In the genomic region with DNA sequence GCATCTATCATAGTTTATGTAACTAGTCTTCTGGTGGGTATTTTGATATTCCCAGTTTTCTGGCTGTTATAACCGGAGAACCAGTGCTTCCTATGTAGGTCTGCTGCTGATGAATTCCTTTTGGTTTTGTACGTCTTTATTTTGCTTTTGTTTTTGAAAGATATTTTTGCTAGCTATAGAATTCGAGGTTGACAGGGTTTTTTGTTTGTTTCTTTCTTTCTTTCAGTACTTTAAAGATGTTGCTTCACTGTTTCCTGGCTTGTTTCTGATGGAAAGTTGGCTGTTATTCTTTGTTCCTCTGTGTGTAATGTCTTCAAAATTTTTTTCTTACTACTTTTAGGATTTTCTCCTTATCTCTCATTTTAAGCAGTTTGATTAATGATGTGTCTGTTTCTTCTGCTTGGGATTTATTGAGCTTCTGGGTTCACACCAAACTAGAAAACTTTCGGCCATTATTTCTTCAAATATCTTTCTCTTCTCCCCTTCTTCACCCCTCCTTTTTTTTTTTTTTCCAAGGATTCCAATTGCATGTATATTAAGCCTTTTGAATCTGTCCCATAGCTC, we compare ENCODE assay signal across 1 cellular context.
TF ChIP-seq lines count a peak whose summit lies in the region.

No MANE protein-coding gene starts in this region.

TF ChIP-seq in K562, 482 proteins besides CTCF, POLR2A, EP300 and RAD21 (continued from another document):
- TF ChIP-seq, protein P1, sequence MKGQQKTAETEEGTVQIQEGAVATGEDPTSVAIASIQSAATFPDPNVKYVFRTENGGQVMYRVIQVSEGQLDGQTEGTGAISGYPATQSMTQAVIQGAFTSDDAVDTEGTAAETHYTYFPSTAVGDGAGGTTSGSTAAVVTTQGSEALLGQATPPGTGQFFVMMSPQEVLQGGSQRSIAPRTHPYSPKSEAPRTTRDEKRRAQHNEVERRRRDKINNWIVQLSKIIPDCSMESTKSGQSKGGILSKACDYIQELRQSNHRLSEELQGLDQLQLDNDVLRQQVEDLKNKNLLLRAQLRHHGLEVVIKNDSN (CRISPR knock-in tag; IDR thresholded peaks at IDR 0.05) = no peak
- TF ChIP-seq ETV1 (tag; conservative IDR thresholded peaks at IDR 0.05; ENCODE audit: low read depth) (no peak), ZFPM2 (CRISPR knock-in tag; IDR thresholded peaks at IDR 0.05) (no peak), ZNF561 (CRISPR knock-in tag; conservative IDR thresholded peaks at IDR 0.05) (no peak), NCOA2 (IDR thresholded peaks at IDR 0.05; ENCODE audit: partially characterized antibody in 2 of 2) (no peak), ZNF274 (IDR thresholded peaks at IDR 0.05; ENCODE audit: borderline replicate concordance, low read depth, low read length) (no peak), MTA2 (IDR thresholded peaks at IDR 0.05; ENCODE audit: low read depth) (no peak), HDAC2 (IDR thresholded peaks at IDR 0.05) (no peak)
- TF ChIP-seq, protein P2, sequence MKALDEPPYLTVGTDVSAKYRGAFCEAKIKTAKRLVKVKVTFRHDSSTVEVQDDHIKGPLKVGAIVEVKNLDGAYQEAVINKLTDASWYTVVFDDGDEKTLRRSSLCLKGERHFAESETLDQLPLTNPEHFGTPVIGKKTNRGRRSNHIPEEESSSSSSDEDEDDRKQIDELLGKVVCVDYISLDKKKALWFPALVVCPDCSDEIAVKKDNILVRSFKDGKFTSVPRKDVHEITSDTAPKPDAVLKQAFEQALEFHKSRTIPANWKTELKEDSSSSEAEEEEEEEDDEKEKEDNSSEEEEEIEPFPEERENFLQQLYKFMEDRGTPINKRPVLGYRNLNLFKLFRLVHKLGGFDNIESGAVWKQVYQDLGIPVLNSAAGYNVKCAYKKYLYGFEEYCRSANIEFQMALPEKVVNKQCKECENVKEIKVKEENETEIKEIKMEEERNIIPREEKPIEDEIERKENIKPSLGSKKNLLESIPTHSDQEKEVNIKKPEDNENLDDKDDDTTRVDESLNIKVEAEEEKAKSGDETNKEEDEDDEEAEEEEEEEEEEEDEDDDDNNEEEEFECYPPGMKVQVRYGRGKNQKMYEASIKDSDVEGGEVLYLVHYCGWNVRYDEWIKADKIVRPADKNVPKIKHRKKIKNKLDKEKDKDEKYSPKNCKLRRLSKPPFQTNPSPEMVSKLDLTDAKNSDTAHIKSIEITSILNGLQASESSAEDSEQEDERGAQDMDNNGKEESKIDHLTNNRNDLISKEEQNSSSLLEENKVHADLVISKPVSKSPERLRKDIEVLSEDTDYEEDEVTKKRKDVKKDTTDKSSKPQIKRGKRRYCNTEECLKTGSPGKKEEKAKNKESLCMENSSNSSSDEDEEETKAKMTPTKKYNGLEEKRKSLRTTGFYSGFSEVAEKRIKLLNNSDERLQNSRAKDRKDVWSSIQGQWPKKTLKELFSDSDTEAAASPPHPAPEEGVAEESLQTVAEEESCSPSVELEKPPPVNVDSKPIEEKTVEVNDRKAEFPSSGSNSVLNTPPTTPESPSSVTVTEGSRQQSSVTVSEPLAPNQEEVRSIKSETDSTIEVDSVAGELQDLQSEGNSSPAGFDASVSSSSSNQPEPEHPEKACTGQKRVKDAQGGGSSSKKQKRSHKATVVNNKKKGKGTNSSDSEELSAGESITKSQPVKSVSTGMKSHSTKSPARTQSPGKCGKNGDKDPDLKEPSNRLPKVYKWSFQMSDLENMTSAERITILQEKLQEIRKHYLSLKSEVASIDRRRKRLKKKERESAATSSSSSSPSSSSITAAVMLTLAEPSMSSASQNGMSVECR (CRISPR knock-in tag; IDR thresholded peaks at IDR 0.05) = no peak
- TF ChIP-seq, protein P3, sequence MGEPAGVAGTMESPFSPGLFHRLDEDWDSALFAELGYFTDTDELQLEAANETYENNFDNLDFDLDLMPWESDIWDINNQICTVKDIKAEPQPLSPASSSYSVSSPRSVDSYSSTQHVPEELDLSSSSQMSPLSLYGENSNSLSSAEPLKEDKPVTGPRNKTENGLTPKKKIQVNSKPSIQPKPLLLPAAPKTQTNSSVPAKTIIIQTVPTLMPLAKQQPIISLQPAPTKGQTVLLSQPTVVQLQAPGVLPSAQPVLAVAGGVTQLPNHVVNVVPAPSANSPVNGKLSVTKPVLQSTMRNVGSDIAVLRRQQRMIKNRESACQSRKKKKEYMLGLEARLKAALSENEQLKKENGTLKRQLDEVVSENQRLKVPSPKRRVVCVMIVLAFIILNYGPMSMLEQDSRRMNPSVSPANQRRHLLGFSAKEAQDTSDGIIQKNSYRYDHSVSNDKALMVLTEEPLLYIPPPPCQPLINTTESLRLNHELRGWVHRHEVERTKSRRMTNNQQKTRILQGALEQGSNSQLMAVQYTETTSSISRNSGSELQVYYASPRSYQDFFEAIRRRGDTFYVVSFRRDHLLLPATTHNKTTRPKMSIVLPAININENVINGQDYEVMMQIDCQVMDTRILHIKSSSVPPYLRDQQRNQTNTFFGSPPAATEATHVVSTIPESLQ (CRISPR knock-in tag; IDR thresholded peaks at IDR 0.05) = no peak
- TF ChIP-seq, protein P4, sequence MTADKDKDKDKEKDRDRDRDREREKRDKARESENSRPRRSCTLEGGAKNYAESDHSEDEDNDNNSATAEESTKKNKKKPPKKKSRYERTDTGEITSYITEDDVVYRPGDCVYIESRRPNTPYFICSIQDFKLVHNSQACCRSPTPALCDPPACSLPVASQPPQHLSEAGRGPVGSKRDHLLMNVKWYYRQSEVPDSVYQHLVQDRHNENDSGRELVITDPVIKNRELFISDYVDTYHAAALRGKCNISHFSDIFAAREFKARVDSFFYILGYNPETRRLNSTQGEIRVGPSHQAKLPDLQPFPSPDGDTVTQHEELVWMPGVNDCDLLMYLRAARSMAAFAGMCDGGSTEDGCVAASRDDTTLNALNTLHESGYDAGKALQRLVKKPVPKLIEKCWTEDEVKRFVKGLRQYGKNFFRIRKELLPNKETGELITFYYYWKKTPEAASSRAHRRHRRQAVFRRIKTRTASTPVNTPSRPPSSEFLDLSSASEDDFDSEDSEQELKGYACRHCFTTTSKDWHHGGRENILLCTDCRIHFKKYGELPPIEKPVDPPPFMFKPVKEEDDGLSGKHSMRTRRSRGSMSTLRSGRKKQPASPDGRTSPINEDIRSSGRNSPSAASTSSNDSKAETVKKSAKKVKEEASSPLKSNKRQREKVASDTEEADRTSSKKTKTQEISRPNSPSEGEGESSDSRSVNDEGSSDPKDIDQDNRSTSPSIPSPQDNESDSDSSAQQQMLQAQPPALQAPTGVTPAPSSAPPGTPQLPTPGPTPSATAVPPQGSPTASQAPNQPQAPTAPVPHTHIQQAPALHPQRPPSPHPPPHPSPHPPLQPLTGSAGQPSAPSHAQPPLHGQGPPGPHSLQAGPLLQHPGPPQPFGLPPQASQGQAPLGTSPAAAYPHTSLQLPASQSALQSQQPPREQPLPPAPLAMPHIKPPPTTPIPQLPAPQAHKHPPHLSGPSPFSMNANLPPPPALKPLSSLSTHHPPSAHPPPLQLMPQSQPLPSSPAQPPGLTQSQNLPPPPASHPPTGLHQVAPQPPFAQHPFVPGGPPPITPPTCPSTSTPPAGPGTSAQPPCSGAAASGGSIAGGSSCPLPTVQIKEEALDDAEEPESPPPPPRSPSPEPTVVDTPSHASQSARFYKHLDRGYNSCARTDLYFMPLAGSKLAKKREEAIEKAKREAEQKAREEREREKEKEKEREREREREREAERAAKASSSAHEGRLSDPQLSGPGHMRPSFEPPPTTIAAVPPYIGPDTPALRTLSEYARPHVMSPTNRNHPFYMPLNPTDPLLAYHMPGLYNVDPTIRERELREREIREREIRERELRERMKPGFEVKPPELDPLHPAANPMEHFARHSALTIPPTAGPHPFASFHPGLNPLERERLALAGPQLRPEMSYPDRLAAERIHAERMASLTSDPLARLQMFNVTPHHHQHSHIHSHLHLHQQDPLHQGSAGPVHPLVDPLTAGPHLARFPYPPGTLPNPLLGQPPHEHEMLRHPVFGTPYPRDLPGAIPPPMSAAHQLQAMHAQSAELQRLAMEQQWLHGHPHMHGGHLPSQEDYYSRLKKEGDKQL (CRISPR knock-in tag; IDR thresholded peaks at IDR 0.05; ENCODE audit: borderline replicate concordance) = no peak
- TF ChIP-seq, protein P5, sequence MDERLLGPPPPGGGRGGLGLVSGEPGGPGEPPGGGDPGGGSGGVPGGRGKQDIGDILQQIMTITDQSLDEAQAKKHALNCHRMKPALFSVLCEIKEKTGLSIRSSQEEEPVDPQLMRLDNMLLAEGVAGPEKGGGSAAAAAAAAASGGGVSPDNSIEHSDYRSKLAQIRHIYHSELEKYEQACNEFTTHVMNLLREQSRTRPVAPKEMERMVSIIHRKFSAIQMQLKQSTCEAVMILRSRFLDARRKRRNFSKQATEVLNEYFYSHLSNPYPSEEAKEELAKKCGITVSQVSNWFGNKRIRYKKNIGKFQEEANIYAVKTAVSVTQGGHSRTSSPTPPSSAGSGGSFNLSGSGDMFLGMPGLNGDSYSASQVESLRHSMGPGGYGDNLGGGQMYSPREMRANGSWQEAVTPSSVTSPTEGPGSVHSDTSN (CRISPR knock-in tag; IDR thresholded peaks at IDR 0.05; ENCODE audit: low read depth) = no peak
- TF ChIP-seq, protein P5 (tag; conservative IDR thresholded peaks at IDR 0.05; ENCODE audit: low read depth) = peak; percentile 87
- TF ChIP-seq, protein P6, sequence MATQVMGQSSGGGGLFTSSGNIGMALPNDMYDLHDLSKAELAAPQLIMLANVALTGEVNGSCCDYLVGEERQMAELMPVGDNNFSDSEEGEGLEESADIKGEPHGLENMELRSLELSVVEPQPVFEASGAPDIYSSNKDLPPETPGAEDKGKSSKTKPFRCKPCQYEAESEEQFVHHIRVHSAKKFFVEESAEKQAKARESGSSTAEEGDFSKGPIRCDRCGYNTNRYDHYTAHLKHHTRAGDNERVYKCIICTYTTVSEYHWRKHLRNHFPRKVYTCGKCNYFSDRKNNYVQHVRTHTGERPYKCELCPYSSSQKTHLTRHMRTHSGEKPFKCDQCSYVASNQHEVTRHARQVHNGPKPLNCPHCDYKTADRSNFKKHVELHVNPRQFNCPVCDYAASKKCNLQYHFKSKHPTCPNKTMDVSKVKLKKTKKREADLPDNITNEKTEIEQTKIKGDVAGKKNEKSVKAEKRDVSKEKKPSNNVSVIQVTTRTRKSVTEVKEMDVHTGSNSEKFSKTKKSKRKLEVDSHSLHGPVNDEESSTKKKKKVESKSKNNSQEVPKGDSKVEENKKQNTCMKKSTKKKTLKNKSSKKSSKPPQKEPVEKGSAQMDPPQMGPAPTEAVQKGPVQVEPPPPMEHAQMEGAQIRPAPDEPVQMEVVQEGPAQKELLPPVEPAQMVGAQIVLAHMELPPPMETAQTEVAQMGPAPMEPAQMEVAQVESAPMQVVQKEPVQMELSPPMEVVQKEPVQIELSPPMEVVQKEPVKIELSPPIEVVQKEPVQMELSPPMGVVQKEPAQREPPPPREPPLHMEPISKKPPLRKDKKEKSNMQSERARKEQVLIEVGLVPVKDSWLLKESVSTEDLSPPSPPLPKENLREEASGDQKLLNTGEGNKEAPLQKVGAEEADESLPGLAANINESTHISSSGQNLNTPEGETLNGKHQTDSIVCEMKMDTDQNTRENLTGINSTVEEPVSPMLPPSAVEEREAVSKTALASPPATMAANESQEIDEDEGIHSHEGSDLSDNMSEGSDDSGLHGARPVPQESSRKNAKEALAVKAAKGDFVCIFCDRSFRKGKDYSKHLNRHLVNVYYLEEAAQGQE (CRISPR knock-in tag; IDR thresholded peaks at IDR 0.05; ENCODE audit: low read depth) = no peak
